Comparison of ENCODE assay signal across 25 cellular contexts in the genomic region with DNA sequence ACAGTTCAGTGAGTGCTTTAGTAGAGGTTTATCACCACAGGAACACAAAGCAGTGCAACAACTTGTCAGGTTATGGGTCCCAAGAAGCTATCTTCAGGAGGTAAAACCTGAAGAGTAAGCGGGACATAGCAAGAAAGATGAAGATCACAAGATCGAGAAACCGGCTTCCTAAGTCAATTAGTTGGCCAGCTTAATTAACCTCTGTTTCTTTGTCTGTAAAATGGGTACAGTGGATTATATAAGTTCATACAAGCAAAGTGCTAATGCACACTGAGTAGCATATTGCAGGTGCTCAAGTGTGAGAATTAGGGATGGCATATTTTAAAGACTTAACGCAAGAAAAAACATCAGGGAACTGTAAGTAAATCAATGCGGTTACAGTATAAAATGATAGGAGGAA. TPM values are rescaled to one million over a fixed set of nuclear protein-coding genes. Genes with fewer than 3 reads are reported as not detected.
DNase-seq lines count a peak whose midpoint lies in the region; ATAC-seq, FAIRE-seq and TF ChIP-seq lines count a peak whose summit lies in the region.
"Had no signal": no experiment of that assay in that cellular context is flagged by ENCODE, and none has a peak within 500 bp of the region (broad histone marks: within the 10 kb centered on the region; RNA-seq: fewer than 3 reads in every experiment).

No MANE protein-coding gene starts in this region.

- in situ Hi-C loops in HepG2 (cut with HindIII; ENCODE audit: extremely low pct_ligation_motif_present, low pct_unique_long_range_greater_than_20kb) = loop anchor here (25.0 kb wide), 1 partner anchor 1510 kb away; no protein-coding TSS in a partner anchor

- no peak overlapping the region for H3K27ac ChIP-seq in HepG2 (ENCODE audit: extremely low read length, insufficient read depth, low read length)
- H3K27ac ChIP-seq in right lobe of liver = no peak overlapping the region
- H3K27ac ChIP-seq in esophagus muscularis mucosa (replicated peaks in 1 of 4) = peak overlapping the region in 3 of 4 donors; percentile 74 to 76 (median 74)
- H3K27ac ChIP-seq: A549; BLaER1 treated with 17β-estradiol and CSF1 and Interleukin-3, amounts not matched to agents 10 nM and 100 nM had no signal

- H3K4me1 Mint-ChIP-seq in progenitor cell of endocrine pancreas (ENCODE audit: low read depth) = peaks cover 9% of the 10 kb centered on the region

- intact Hi-C loops in HepG2 (cut with micrococcal nuclease; ENCODE audit: unreplicated experiment) = no loop called here
- intact Hi-C loops in right lobe of liver (cut with DNase I) = no loop called here
- intact Hi-C loops in esophagus muscularis mucosa (cut with DNase I) = no loop called here

- no peaks in the 10 kb centered on the region for H3K27me3 Mint-ChIP-seq in progenitor cell of endocrine pancreas
- H3K27me3 Mint-ChIP-seq: CD4-positive, alpha-beta T cell; CD8-positive, alpha-beta memory T cell had no signal

- whole genome bisulfite sequencing in HepG2 (ENCODE audit: low lambda C conversion rate) = 98% methylated on average over 5 of the region's 5 CpGs
- 94% methylated on average over 5 of the region's 5 CpGs for WGBS in right lobe of liver (ENCODE audit: insufficient coverage, low coverage, low lambda C conversion rate, missing lambda C conversion rate)
- 93% methylated on average over 5 of the region's 5 CpGs for WGBS in esophagus muscularis mucosa

- H3K4me1 ChIP-seq in HepG2 (ENCODE audit: insufficient read depth, low read length) (no peaks in the 10 kb centered on the region), right lobe of liver (no peaks in the 10 kb centered on the region), esophagus muscularis mucosa (peaks cover 3 to 96% (median 71%) of the 10 kb centered on the region in 4 donors)
- H3K4me1 ChIP-seq: A549, BE2C, HAP-1 had no signal

- BruUV-seq in HepG2 (replicated peaks; lab: Mats Ljungman, UMichigan) = no TSS peak

- TF ChIP-seq EP300 in HepG2 (IDR thresholded peaks at IDR 0.05; ENCODE audit: low read depth in 2 of 2, low read length in 2 of 2) = no peak
- no peak for TF ChIP-seq EP300 in HepG2 (CRISPR knock-in tag; IDR thresholded peaks at IDR 0.05; ENCODE audit: borderline replicate concordance)
- TF ChIP-seq EP300 in esophagus muscularis mucosa (IDR thresholded peaks at IDR 0.05) = no peak

- H3K4me3 ChIP-seq in HepG2 (replicated peaks in 1 of 3; ENCODE audit: insufficient read depth in 1 of 3, low read depth in 2 of 3, low read length in 3 of 3) (no peak overlapping the region), right lobe of liver (no peak overlapping the region), esophagus muscularis mucosa (no peak overlapping the region)
- H3K4me3 ChIP-seq: A549; BLaER1 treated with 17β-estradiol and CSF1 and Interleukin-3, amounts not matched to agents 10 nM and 100 nM; HAP-1 had no signal

- H2AFZ ChIP-seq in HepG2 (ENCODE audit: low read length) = no peak overlapping the region

- peaks cover 13 to 42% of the 10 kb centered on the region in 2 experiments for H3K36me3 ChIP-seq in HepG2 (replicated peaks in 1 of 2; ENCODE audit: control insufficient read depth in 1 of 2, insufficient read depth in 2 of 2, low read length in 2 of 2)
- H3K36me3 ChIP-seq in right lobe of liver = peaks cover 0 to 7% (median 2%) of the 10 kb centered on the region in 4 donors
- peaks cover 0 to 49% (median 27%) of the 10 kb centered on the region in 4 donors for H3K36me3 ChIP-seq in esophagus muscularis mucosa

- H4K20me1 ChIP-seq in HepG2 (ENCODE audit: insufficient read depth, low read length) = no peaks in the 10 kb centered on the region; the same call in 1 of the 2 replicates

- TF ChIP-seq POLR2A in HepG2 (IDR thresholded peaks at IDR 0.05; ENCODE audit: insufficient read depth in 1 of 2, low read depth in 2 of 2, low read length in 2 of 2) (no peak), right lobe of liver (IDR thresholded peaks at IDR 0.05) (no peak), esophagus muscularis mucosa (IDR thresholded peaks at IDR 0.05; ENCODE audit: low read depth) (no peak)

- no peak for ATAC-seq in HepG2
- ATAC-seq in right lobe of liver = no peak
- no peak for ATAC-seq in GM19035 (IDR thresholded peaks at IDR 0.05; ENCODE audit: unreplicated experiment)
- ATAC-seq: A549 had no signal

- no peak overlapping the region for H3K9ac ChIP-seq in HepG2 (ENCODE audit: insufficient read depth, low read depth, low read length)
- H3K9ac ChIP-seq: BLaER1 treated with 17β-estradiol and CSF1 and Interleukin-3, amounts not matched to agents 10 nM and 100 nM had no signal

- no peak for DNase-seq in HepG2 (ENCODE audit: low spot score)
- no peak for DNase-seq in right lobe of liver
- DNase-seq in esophagus muscularis mucosa (ENCODE audit: extremely low spot score) = no peak
- no peak for DNase-seq in progenitor cell of endocrine pancreas (ENCODE audit: low spot score, unreplicated experiment)
- DNase-seq in NCI-H446 treated with DMSO at 0.1 percent for 48 hours (lab: John Stamatoyannopoulos, UW) = no peak
- DNase-seq: 8988T; ACHN; AML-193; BE2C; CD4-positive, alpha-beta T cell; CD8-positive, alpha-beta memory T cell; DMS 273 treated with DMSO at 0.1 percent for 48 hours; DMS79 treated with DMSO at 0.1 percent for 48 hours; GF-D8; GOT3; HFFc6 had no signal

- H3K79me2 ChIP-seq in HepG2 (ENCODE audit: insufficient read depth, low read length) = peaks cover 15% of the 10 kb centered on the region

- peak overlapping the region; percentile 71 for H3K27ac Mint-ChIP-seq in progenitor cell of endocrine pancreas
- H3K27ac Mint-ChIP-seq: CD14-positive monocyte; CD4-positive, alpha-beta T cell; HFFc6 had no signal

- TF ChIP-seq RAD21 in HepG2 (CRISPR knock-in tag; IDR thresholded peaks at IDR 0.05) = no peak

- peaks cover 35% of the 10 kb centered on the region for H3K36me3 Mint-ChIP-seq in progenitor cell of endocrine pancreas (ENCODE audit: insufficient read depth)

- FAIRE-seq in HepG2 (lab: Jason Lieb, UNC) = no peak
- FAIRE-seq: A549, D721Med, GM12891, GM18507, H54 had no signal

- no peak overlapping the region for H3K4me2 ChIP-seq in HepG2 (ENCODE audit: low read depth, low read length)
- H3K4me2 ChIP-seq: A549; BLaER1 treated with 17β-estradiol and CSF1 and Interleukin-3, amounts not matched to agents 10 nM and 100 nM had no signal

- H3K9me3 Mint-ChIP-seq in progenitor cell of endocrine pancreas (ENCODE audit: low read depth) = no peaks in the 10 kb centered on the region
- H3K9me3 Mint-ChIP-seq: CD4-positive, alpha-beta T cell; CD8-positive, alpha-beta memory T cell; HFFc6 had no signal

- H3K27me3 ChIP-seq in HepG2 (ENCODE audit: control insufficient read depth in 1 of 2, insufficient read depth in 2 of 2, low read length in 2 of 2) (no peaks in the 10 kb centered on the region), right lobe of liver (no peaks in the 10 kb centered on the region), esophagus muscularis mucosa (no peaks in the 10 kb centered on the region)
- H3K27me3 ChIP-seq: BE2C; BLaER1 treated with 17β-estradiol and CSF1 and Interleukin-3, amounts not matched to agents 10 nM and 100 nM had no signal

- H3K9me3 ChIP-seq in HepG2 (ENCODE audit: low read length) (no peaks in the 10 kb centered on the region), right lobe of liver (no peaks in the 10 kb centered on the region), esophagus muscularis mucosa (no peaks in the 10 kb centered on the region)
- H3K9me3 ChIP-seq: A549, BE2C, HAP-1 had no signal

- CTCF ChIA-PET in HepG2 (lab: Yijun Ruan, JAX; ENCODE audit: low intra/inter-chr PET ratio, low total read pairs) = no interaction called here

- no peak overlapping the region for H3K4me3 Mint-ChIP-seq in progenitor cell of endocrine pancreas (ENCODE audit: low read depth)
- H3K4me3 Mint-ChIP-seq: CD14-positive monocyte; CD4-positive, alpha-beta T cell; CD8-positive, alpha-beta memory T cell; HFFc6 had no signal

- POLR2A ChIA-PET in HepG2 (lab: Yijun Ruan, JAX) = interaction anchor here (1.2 to 2.6 kb wide), 2 partner anchors 10 to 67 kb away, joined by 4 to 7 read pairs; a partner anchor contains a TSS

- no peak for TF ChIP-seq CTCF in HepG2 (CRISPR knock-in tag; IDR thresholded peaks at IDR 0.05)
- no peak for TF ChIP-seq CTCF in right lobe of liver (IDR thresholded peaks at IDR 0.05)
- TF ChIP-seq CTCF in esophagus muscularis mucosa (IDR thresholded peaks at IDR 0.05) = no peak
- no peak for TF ChIP-seq CTCF in progenitor cell of endocrine pancreas (IDR thresholded peaks at IDR 0.05; ENCODE audit: unreplicated experiment)

TF ChIP-seq in HepG2, 621 proteins besides CTCF, POLR2A, EP300 and RAD21:
- TF ChIP-seq ZNF629 (CRISPR knock-in tag; conservative IDR thresholded peaks at IDR 0.05) = peak; percentile 88
- TF ChIP-seq ZNF780A (CRISPR knock-in tag; IDR thresholded peaks at IDR 0.05) = 0 out of 2 replicates have a peak, but pooled peaks have one; percentile 1
- no peak for TF ChIP-seq ZNF383 (CRISPR knock-in tag; IDR thresholded peaks at IDR 0.05; ENCODE audit: borderline replicate concordance)
- TF ChIP-seq KDM1A (CRISPR knock-in tag; IDR thresholded peaks at IDR 0.05) = 0 out of 2 replicates have a peak, but pooled peaks have one; percentile 53

RNA-seq across cellular contexts. Expression of a gene that starts 12.5 kb away (rescaled TPM):
- total RNA-seq in HepG2 (2016; rRNA removed; fragmentation: Illumina TruSeq; extraction: Trizol) (7.1 and 11.4 TPM in 2 replicates), right lobe of liver (1 to 10 TPM; 2.2 to 3.2 (median 3.0) TPM), esophagus muscularis mucosa (10 to 100 TPM; 47.1 to 92.2 (median 69.3) TPM), progenitor cell of endocrine pancreas (13.1 and 13.3 TPM in 2 replicates)
- total RNA-seq in HepG2 (2016; cell fraction: cytosol; rRNA removed; fragmentation: Illumina TruSeq; extraction: Trizol; ENCODE audit: low read depth) = 2.8 and 3.1 TPM in 2 replicates
- total RNA-seq in HepG2 (2016; cell fraction: insoluble cytoplasmic fraction; rRNA removed; fragmentation: Illumina TruSeq; extraction: Trizol) = 7.3 and 10.8 TPM in 2 replicates
- 6.1 and 7.4 TPM in 2 replicates for total RNA-seq in HepG2 (2016; cell fraction: membrane; rRNA removed; fragmentation: Illumina TruSeq; extraction: Trizol)
- total RNA-seq in HepG2 (2016; cell fraction: nucleus; rRNA removed; fragmentation: Illumina TruSeq; extraction: Trizol) = 12.8 and 13.1 TPM in 2 replicates
- 2.8 and 3.2 TPM in 2 replicates for polyA plus RNA-seq in HepG2 (2011; rRNA removed)
- 0.99 and 2.0 TPM in 2 replicates for polyA plus RNA-seq in HepG2 (2011; cell fraction: cytosol; rRNA removed)
- polyA plus RNA-seq in HepG2 (2011; cell fraction: nucleus; rRNA removed) = 2.2 and 2.9 TPM in 2 replicates
- 5.9 and 6.1 TPM in 2 replicates for polyA plus RNA-seq in HepG2 (2012)
- 0.18 and 0.25 TPM in 2 replicates for polyA plus RNA-seq in HepG2 (2016; cell fraction: cytosol; fragmentation: Illumina TruSeq; extraction: Trizol; ENCODE audit: low read depth)
- polyA plus RNA-seq in HepG2 (2016; cell fraction: insoluble cytoplasmic fraction; fragmentation: Illumina TruSeq; extraction: Trizol; ENCODE audit: low read depth) = 8.4 and 9.0 TPM in 2 replicates
- 1.0 and 1.1 TPM in 2 replicates for polyA plus RNA-seq in HepG2 (2016; cell fraction: membrane; fragmentation: Illumina TruSeq; extraction: Trizol; ENCODE audit: low read depth)
- 8.4 and 9.2 TPM in 2 replicates for polyA plus RNA-seq in HepG2 (2016; cell fraction: nucleus; fragmentation: Illumina TruSeq; extraction: Trizol; ENCODE audit: insufficient read depth, low read depth)
- polyA minus RNA-seq in HepG2 (2011; rRNA and poly(A)+ RNA removed; ENCODE audit: low replicate concordance) = 3.9 and 4.3 TPM in 2 replicates
- 4.1 and 5.3 TPM in 2 replicates for polyA minus RNA-seq in HepG2 (2011; cell fraction: cytosol; rRNA and poly(A)+ RNA removed)
- 34.2 and 35.8 TPM in 2 replicates for polyA minus RNA-seq in HepG2 (2011; cell fraction: nucleus; rRNA and poly(A)+ RNA removed)

Comparison
In these comparisons a context has a peak if more than half of its experiments do, and no peak if none do; other contexts are left out.
1. H3K27ac ChIP-seq: peak in esophagus muscularis mucosa (3 of 4); none in HepG2 (single experiment) and right lobe of liver (0 of 3).